23 cellular contexts compared by ENCODE assay signal in genomic region chr4:156493858-156494257, GRCh38.
"Had no signal": no experiment of that assay in that cellular context is flagged by ENCODE, and none has a peak within 500 bp of the region (broad histone marks: within the 10 kb centered on the region; RNA-seq: fewer than 3 reads in every experiment).

No MANE protein-coding gene starts in this region.

- H3K27ac ChIP-seq: ascending aorta, esophagus muscularis mucosa, left lung, right lobe of liver, skin epidermis, stomach, thyroid gland, WERI-Rb-1 had no signal

- H3K36me3 ChIP-seq: ascending aorta, esophagus muscularis mucosa, left lung, right lobe of liver, stomach, thyroid gland, WERI-Rb-1 had no signal

- H3K4me1 ChIP-seq: esophagus muscularis mucosa, left lung, right lobe of liver, stomach, thyroid gland had no signal

- H3K4me1 Mint-ChIP-seq: activated naive CD4-positive, alpha-beta T cell treated with anti-CD3 and anti-CD28 coated beads, Interleukin-2, amount 10 ng/mL, durations not matched to agents 7 days and 5 days; activated naive CD8-positive, alpha-beta T cell treated with anti-CD3 and anti-CD28 coated beads, Interleukin-2, amount 10 ng/mL, durations not matched to agents 7 days and 5 days; stimulated activated effector memory CD8-positive, alpha-beta T cell treated with anti-CD3 and anti-CD28 coated beads, Interleukin-12 subunit alpha, Interleukin-12 subunit beta, amount 100 ng/mL, for 72 hours had no signal

- H3K4me3 Mint-ChIP-seq: activated naive CD4-positive, alpha-beta T cell treated with anti-CD3 and anti-CD28 coated beads, Interleukin-2, amount 10 ng/mL, durations not matched to agents 7 days and 5 days; activated naive CD8-positive, alpha-beta T cell treated with anti-CD3 and anti-CD28 coated beads, Interleukin-2, amount 10 ng/mL, durations not matched to agents 7 days and 5 days; effector memory CD8-positive, alpha-beta T cell; natural killer cell treated with Interleukin-12 subunit alpha and Interleukin-12 subunit beta and Interleukin-15 and Interleukin-18, amount 100 ng/mL, for 72 hours; stimulated activated effector memory CD8-positive, alpha-beta T cell treated with anti-CD3 and anti-CD28 coated beads, Interleukin-12 subunit alpha, Interleukin-12 subunit beta, amount 100 ng/mL, for 72 hours had no signal

- DNase-seq: activated CD4-positive, alpha-beta T cell treated with anti-CD3 and anti-CD28 coated beads for 48 hours; activated CD4-positive, alpha-beta T cell treated with anti-CD3 and anti-CD28 coated beads, Interleukin-2, amount 50 U/mL, for 48 hours; activated CD8-positive, alpha-beta memory T cell treated with anti-CD3 and anti-CD28 coated beads for 24 hours; activated gamma-delta T cell; activated naive CD4-positive, alpha-beta T cell treated with anti-CD3 and anti-CD28 coated beads, Interleukin-2, amount 10 ng/mL, durations not matched to agents 7 days and 5 days; activated naive CD8-positive, alpha-beta T cell treated with anti-CD3 and anti-CD28 coated beads, Interleukin-2, amount 10 ng/mL, durations not matched to agents 7 days and 5 days; caudate nucleus; cortex of kidney; effector memory CD8-positive, alpha-beta T cell; left lung; mucosa of descending colon; right lobe of liver; stimulated activated CD4-positive, alpha-beta T cell treated with anti-CD3 and anti-CD28 coated beads, Interleukin-4, amount 100 ng/mL, for 24 hours; stomach; thyroid gland; WERI-Rb-1 had no signal

- H3K36me3 Mint-ChIP-seq: activated naive CD4-positive, alpha-beta T cell treated with anti-CD3 and anti-CD28 coated beads, Interleukin-2, amount 10 ng/mL, durations not matched to agents 7 days and 5 days; activated naive CD8-positive, alpha-beta T cell treated with anti-CD3 and anti-CD28 coated beads, Interleukin-2, amount 10 ng/mL, durations not matched to agents 7 days and 5 days; natural killer cell treated with Interleukin-12 subunit alpha and Interleukin-12 subunit beta and Interleukin-15 and Interleukin-18, amount 100 ng/mL, for 72 hours; stimulated activated effector memory CD8-positive, alpha-beta T cell treated with anti-CD3 and anti-CD28 coated beads, Interleukin-12 subunit alpha, Interleukin-12 subunit beta, amount 100 ng/mL, for 72 hours had no signal

- H3K27ac Mint-ChIP-seq: activated naive CD4-positive, alpha-beta T cell treated with anti-CD3 and anti-CD28 coated beads, Interleukin-2, amount 10 ng/mL, durations not matched to agents 7 days and 5 days; activated naive CD8-positive, alpha-beta T cell treated with anti-CD3 and anti-CD28 coated beads, Interleukin-2, amount 10 ng/mL, durations not matched to agents 7 days and 5 days; effector memory CD8-positive, alpha-beta T cell; natural killer cell treated with Interleukin-12 subunit alpha and Interleukin-12 subunit beta and Interleukin-15 and Interleukin-18, amount 100 ng/mL, for 72 hours; stimulated activated effector memory CD8-positive, alpha-beta T cell treated with anti-CD3 and anti-CD28 coated beads, Interleukin-12 subunit alpha, Interleukin-12 subunit beta, amount 100 ng/mL, for 72 hours had no signal

- H3K4me3 ChIP-seq: ascending aorta, esophagus muscularis mucosa, left lung, lung, mucosa of descending colon, right lobe of liver, skin epidermis, stomach, thyroid gland had no signal

- H3K27me3 Mint-ChIP-seq: activated naive CD4-positive, alpha-beta T cell treated with anti-CD3 and anti-CD28 coated beads, Interleukin-2, amount 10 ng/mL, durations not matched to agents 7 days and 5 days; activated naive CD8-positive, alpha-beta T cell treated with anti-CD3 and anti-CD28 coated beads, Interleukin-2, amount 10 ng/mL, durations not matched to agents 7 days and 5 days; effector memory CD8-positive, alpha-beta T cell; natural killer cell treated with Interleukin-12 subunit alpha and Interleukin-12 subunit beta and Interleukin-15 and Interleukin-18, amount 100 ng/mL, for 72 hours had no signal

- ATAC-seq: activated CD4-positive, CD25-positive, alpha-beta regulatory T cell treated with anti-CD3 and anti-CD28 coated beads, Interleukin-2, amount 50 U/mL, for 24 hours; effector memory CD8-positive, alpha-beta T cell; left lung; mucosa of descending colon; natural killer cell treated with Interleukin-12 subunit alpha and Interleukin-12 subunit beta and Interleukin-15 and Interleukin-18, amount 100 ng/mL, for 72 hours; right lobe of liver; stimulated activated effector memory CD8-positive, alpha-beta T cell treated with anti-CD3 and anti-CD28 coated beads, Interleukin-12 subunit alpha, Interleukin-12 subunit beta, amount 100 ng/mL, for 72 hours had no signal

- H3K9me3 Mint-ChIP-seq: activated naive CD8-positive, alpha-beta T cell treated with anti-CD3 and anti-CD28 coated beads, Interleukin-2, amount 10 ng/mL, durations not matched to agents 7 days and 5 days had no signal

- H3K9me3 ChIP-seq: ascending aorta, esophagus muscularis mucosa, left lung, mucosa of descending colon, right lobe of liver, stomach, thyroid gland had no signal

- H3K27me3 ChIP-seq: ascending aorta, esophagus muscularis mucosa, left lung, right lobe of liver, stomach, thyroid gland had no signal
